Comparison of ENCODE assay signal across 2 cellular contexts in genomic region chr17:60033786-60034185, GRCh38.
A peak's percentile ranks its signal among the peaks of the same experiment; 100 is the strongest.
TF ChIP-seq lines count a peak whose summit lies in the region.

No MANE protein-coding gene starts in this region.

TF ChIP-seq in GM12878, 131 proteins besides CTCF, POLR2A, EP300 and RAD21:
- peak; percentile 73; the same call in 1 of the 2 replicates for TF ChIP-seq NFXL1 (IDR thresholded peaks at IDR 0.05; ENCODE audit: borderline replicate concordance)

TF ChIP-seq in K562, 482 proteins besides CTCF, POLR2A, EP300 and RAD21:
- TF ChIP-seq ZBTB11 (CRISPR knock-in tag; IDR thresholded peaks at IDR 0.05) = peak in 1 of 3 experiments; percentile 95; a peak in 2 of 6 replicates
